ENCODE assay signal across 9 cellular contexts in genomic region chr20:53738945-53739798, GRCh38.
DNase-seq lines count a peak whose midpoint lies in the region; ATAC-seq, FAIRE-seq and TF ChIP-seq lines count a peak whose summit lies in the region.
"Had no signal": no experiment of that assay in that cellular context is flagged by ENCODE, and none has a peak within 500 bp of the region (broad histone marks: within the 10 kb centered on the region; RNA-seq: fewer than 3 reads in every experiment).

No MANE protein-coding gene starts in this region.

- intact Hi-C loops in kidney (cut with DNase I): no loop called here

- peak overlapping the region; percentile 70 to 73 for H3K27ac ChIP-seq in kidney (ENCODE audit: low read depth in 2 of 2, low read length in 2 of 2)

- H3K4me1 Mint-ChIP-seq in stimulated activated naive CD8-positive, alpha-beta T cell treated with anti-CD3 and anti-CD28 coated beads, Interleukin-15, Interleukin-2, amounts not matched to agents 100 ng/mL and 50 ng/mL, for 24 hours (ENCODE audit: low read depth): peaks cover 65% of the 10 kb centered on the region

- FAIRE-seq in RCC 7860 (lab: Jason Lieb, UNC) (peak; percentile 52), kidney (lab: Jason Lieb, UNC) (no peak)
- FAIRE-seq: endothelial cell of umbilical vein had no signal

- H3K27me3 Mint-ChIP-seq in stimulated activated naive CD8-positive, alpha-beta T cell treated with anti-CD3 and anti-CD28 coated beads, Interleukin-15, Interleukin-2, amounts not matched to agents 100 ng/mL and 50 ng/mL, for 24 hours: no peaks in the 10 kb centered on the region

- no peaks in the 10 kb centered on the region for H3K9me3 Mint-ChIP-seq in stimulated activated naive CD8-positive, alpha-beta T cell treated with anti-CD3 and anti-CD28 coated beads, Interleukin-15, Interleukin-2, amounts not matched to agents 100 ng/mL and 50 ng/mL, for 24 hours

- H3K9me3 ChIP-seq in kidney (ENCODE audit: control insufficient read depth in 1 of 2, low read length in 2 of 2): no peaks in the 10 kb centered on the region

- no peak for TF ChIP-seq CTCF in kidney (IDR thresholded peaks at IDR 0.05; ENCODE audit: borderline replicate concordance, extremely low read depth, insufficient read depth)

- H3K4me3 Mint-ChIP-seq in stimulated activated naive CD8-positive, alpha-beta T cell treated with anti-CD3 and anti-CD28 coated beads, Interleukin-15, Interleukin-2, amounts not matched to agents 100 ng/mL and 50 ng/mL, for 24 hours: peak overlapping the region; percentile 83

- H3K4me1 ChIP-seq in kidney (ENCODE audit: control insufficient read depth in 1 of 2, insufficient read depth in 1 of 2, low read depth in 1 of 2, low read length in 2 of 2): peaks cover 8 to 34% of the 10 kb centered on the region in 2 donors

- H3K27ac Mint-ChIP-seq in stimulated activated naive CD8-positive, alpha-beta T cell treated with anti-CD3 and anti-CD28 coated beads, Interleukin-15, Interleukin-2, amounts not matched to agents 100 ng/mL and 50 ng/mL, for 24 hours: peak overlapping the region; percentile 93

- DNase-seq in stimulated activated naive CD8-positive, alpha-beta T cell treated with anti-CD3 and anti-CD28 coated beads, Interleukin-15, Interleukin-2, amounts not matched to agents 100 U/mL and 50 U/mL, for 24 hours: no peak
- DNase-seq in RCC 7860 (ENCODE audit: low spot score) (no peak), kidney (no peak), AG20443 (ENCODE audit: low spot score) (no peak), hepatic stellate cell (ENCODE audit: low spot score) (no peak)

- H3K9ac ChIP-seq in kidney (ENCODE audit: low read length in 2 of 2): peak overlapping the region in 1 of 2 donors; percentile 62

- H3K36me3 ChIP-seq in kidney (ENCODE audit: control insufficient read depth in 1 of 2, insufficient read depth in 2 of 2, low read length in 2 of 2): no peaks in the 10 kb centered on the region

- no peaks in the 10 kb centered on the region for H3K36me3 Mint-ChIP-seq in stimulated activated naive CD8-positive, alpha-beta T cell treated with anti-CD3 and anti-CD28 coated beads, Interleukin-15, Interleukin-2, amounts not matched to agents 100 ng/mL and 50 ng/mL, for 24 hours (ENCODE audit: low read depth)

- no peak for ATAC-seq in stimulated activated naive CD8-positive, alpha-beta T cell treated with anti-CD3 and anti-CD28 coated beads, Interleukin-15, Interleukin-2, amounts not matched to agents 100 U/mL and 50 U/mL, for 24 hours
- ATAC-seq in GM19452 (IDR thresholded peaks at IDR 0.05; ENCODE audit: unreplicated experiment) (no peak), HG03196 (IDR thresholded peaks at IDR 0.05; ENCODE audit: unreplicated experiment) (no peak)

- peak overlapping the region in 1 of 2 donors; percentile 46 for H3K4me3 ChIP-seq in kidney (ENCODE audit: low read length in 2 of 2)
